26 cellular contexts compared by ENCODE assay signal in genomic region chr13:92044351-92044750, GRCh38.
"Had no signal": no experiment of that assay in that cellular context is flagged by ENCODE, and none has a peak within 500 bp of the region (broad histone marks: within the 10 kb centered on the region; RNA-seq: fewer than 3 reads in every experiment).

No MANE protein-coding gene starts in this region.

- H3K36me3 ChIP-seq: ascending aorta, colonic mucosa, esophagus squamous epithelium, gastroesophageal sphincter, heart right ventricle had no signal

- H3K27me3 ChIP-seq: ascending aorta, colonic mucosa, esophagus squamous epithelium, heart right ventricle had no signal

- H3K9me3 ChIP-seq: ascending aorta, colonic mucosa, gastroesophageal sphincter, heart right ventricle had no signal

- H3K4me3 ChIP-seq: ascending aorta, colonic mucosa, esophagus squamous epithelium, gastroesophageal sphincter, heart right ventricle had no signal

- H3K27ac ChIP-seq: ascending aorta, colonic mucosa, epithelial cell of prostate, esophagus squamous epithelium, gastroesophageal sphincter, heart right ventricle had no signal

- FAIRE-seq: endometrium, endothelial cell of umbilical vein had no signal

- H3K4me1 ChIP-seq: ascending aorta, colonic mucosa, esophagus squamous epithelium, gastroesophageal sphincter, heart right ventricle had no signal

- ATAC-seq: activated naive CD4-positive, alpha-beta T cell treated with anti-CD3 and anti-CD28 coated beads, Interleukin-2, amount 50 U/mL, for 72 hours; activated T-cell treated with anti-CD3 and anti-CD28 coated beads, Interleukin-2, amount 50 U/mL, for 72 hours; gastroesophageal sphincter; heart right ventricle; WTC11 had no signal

- DNase-seq: activated CD4-positive, alpha-beta memory T cell treated with anti-CD3 and anti-CD28 coated beads, Interleukin-2, amount 10 ng/mL, durations not matched to agents 7 days and 5 days; activated CD4-positive, alpha-beta T cell treated with anti-CD3 and anti-CD28 coated beads for 1 hour; activated CD4-positive, alpha-beta T cell treated with anti-CD3 and anti-CD28 coated beads for 4 hours; activated CD4-positive, alpha-beta T cell treated with anti-CD3 and anti-CD28 coated beads, Interleukin-2, amount 10 ng/mL, durations not matched to agents 7 days and 5 days; activated CD4-positive, alpha-beta T cell treated with anti-CD3 and anti-CD28 coated beads, Interleukin-2, amount 50 U/mL, for 4 hours; activated CD8-positive, alpha-beta memory T cell treated with anti-CD3 and anti-CD28 coated beads, Interleukin-2, amount 50 U/mL, for 48 hours; activated gamma-delta T cell; activated naive CD4-positive, alpha-beta T cell; activated naive CD4-positive, alpha-beta T cell treated with anti-CD3 and anti-CD28 coated beads, Interleukin-2, amount 10 ng/mL, durations not matched to agents 7 days and 5 days; activated naive CD8-positive, alpha-beta T cell treated with anti-CD3 and anti-CD28 coated beads, Interleukin-2, amount 10 ng/mL, durations not matched to agents 7 days and 5 days; activated T-cell treated with anti-CD3 and anti-CD28 coated beads for 4 hours; activated T-cell treated with anti-CD3 and anti-CD28 coated beads, Interleukin-2, amount 50 U/mL, for 24 hours; activated T-cell treated with anti-CD3 and anti-CD28 coated beads, Interleukin-2, amount 50 U/mL, for 72 hours; colonic mucosa; effector CD8-positive, alpha-beta T cell; esophagus squamous epithelium; foreskin melanocyte; heart right ventricle; T-helper 2 cell had no signal
